In genomic region chr1:81808760-81809159, GRCh38 we compare ENCODE assay signal across 13 cellular contexts. TPM values are rescaled to one million over a fixed set of nuclear protein-coding genes. Genes with fewer than 3 reads are reported as not detected.
A peak's percentile ranks its signal among the peaks of the same experiment; 100 is the strongest.
DNase-seq lines count a peak whose midpoint lies in the region; TF ChIP-seq lines count a peak whose summit lies in the region.
"Had no signal": no experiment of that assay in that cellular context is flagged by ENCODE, and none has a peak within 500 bp of the region (broad histone marks: within the 10 kb centered on the region; RNA-seq: fewer than 3 reads in every experiment).

No MANE protein-coding gene starts in this region.

- H3K4me3 ChIP-seq in SK-N-SH (ENCODE audit: low read depth in 2 of 2, low read length in 1 of 2), result peak overlapping the region; percentile 30 to 57
- no peak overlapping the region for H3K4me3 ChIP-seq in smooth muscle cell

- TF ChIP-seq EP300 in SK-N-SH (IDR thresholded peaks at IDR 0.05; ENCODE audit: borderline replicate concordance in 1 of 2, low read depth in 1 of 2, low read length in 1 of 2), result peak; percentile 71 to 92; a peak in 3 of 4 replicates

- H3K9ac ChIP-seq in SK-N-SH (peak overlapping the region; percentile 37; the same call in 1 of the 2 replicates), smooth muscle cell (ENCODE audit: low read depth) (no peak overlapping the region)

- 2% methylated on average over 7 of the region's 7 CpGs for WGBS in SK-N-SH (ENCODE audit: low lambda C conversion rate)
- WGBS in smooth muscle cell (ENCODE audit: low lambda C conversion rate), result 22% methylated on average over 7 of the region's 7 CpGs

- peaks cover 99% of the 10 kb centered on the region for H3K79me2 ChIP-seq in SK-N-SH (ENCODE audit: insufficient read depth)
- H3K79me2 ChIP-seq in smooth muscle cell (ENCODE audit: low read depth), result peaks cover 100% of the 10 kb centered on the region

- H4K20me1 ChIP-seq in SK-N-SH (ENCODE audit: insufficient read depth) (peaks cover 24% of the 10 kb centered on the region), smooth muscle cell (ENCODE audit: low read depth) (peaks cover 93% of the 10 kb centered on the region)

- TF ChIP-seq CTCF in SK-N-SH (IDR thresholded peaks at IDR 0.05) (peak; percentile 48; the same call in 1 of the 2 replicates), smooth muscle cell (IDR thresholded peaks at IDR 0.05; ENCODE audit: borderline replicate concordance, insufficient read depth, poor library complexity, severe bottlenecking) (peak; percentile 19)

- H2AFZ ChIP-seq in SK-N-SH (ENCODE audit: low read depth) (no peak overlapping the region), smooth muscle cell (ENCODE audit: low read depth) (no peak overlapping the region)

- H3K9me3 ChIP-seq in SK-N-SH, result no peaks in the 10 kb centered on the region
- no peaks in the 10 kb centered on the region for H3K9me3 ChIP-seq in smooth muscle cell (replicated peaks; ENCODE audit: low read depth)

- no peaks in the 10 kb centered on the region for H3K36me3 ChIP-seq in SK-N-SH (replicated peaks in 1 of 2; ENCODE audit: control insufficient read depth in 1 of 2, insufficient read depth in 2 of 2, low read length in 1 of 2)
- H3K36me3 ChIP-seq in smooth muscle cell (ENCODE audit: low read depth), result no peaks in the 10 kb centered on the region

- H3K27ac ChIP-seq in SK-N-SH (ENCODE audit: low read depth in 2 of 2, low read length in 1 of 2) (peak overlapping the region; percentile 66 to 86), smooth muscle cell (ENCODE audit: low read depth) (no peak overlapping the region)

- H3K4me2 ChIP-seq in SK-N-SH (peak overlapping the region; percentile 80), smooth muscle cell (peak overlapping the region; percentile 12)

- H3F3A ChIP-seq in SK-N-SH (replicated peaks; ENCODE audit: insufficient read depth) (peaks cover 20% of the 10 kb centered on the region), smooth muscle cell (ENCODE audit: low read depth) (no peaks in the 10 kb centered on the region)

- CTCF ChIA-PET in SK-N-SH (lab: Yijun Ruan, JAX), result interaction anchor here (0.6 to 0.9 kb wide), 2 partner anchors 576 to 1961 kb away, joined by 3 read pairs; no protein-coding TSS in a partner anchor

- TF ChIP-seq RAD21 in SK-N-SH (IDR thresholded peaks at IDR 0.05; ENCODE audit: low read length), result peak; percentile 56

- H3K9me2 ChIP-seq in SK-N-SH, result no peaks in the 10 kb centered on the region

- H3K27me3 ChIP-seq in SK-N-SH (ENCODE audit: insufficient read depth) (no peaks in the 10 kb centered on the region), smooth muscle cell (ENCODE audit: low read depth) (no peaks in the 10 kb centered on the region)

- DNase-seq in NCI-H82 (lab: John Stamatoyannopoulos, UW) (peak; percentile 28), NCI-H82 treated with DMSO at 0.1 percent for 48 hours (lab: John Stamatoyannopoulos, UW; ENCODE audit: unreplicated experiment) (no peak), SK-N-SH (peak; percentile 55), iPS-NIHi11 (ENCODE audit: low spot score) (peak; percentile 4), smooth muscle cell (lab: John Stamatoyannopoulos, UW; ENCODE audit: unreplicated experiment) (no peak), germinal center (ENCODE audit: low spot score) (no peak), NCI-H526 treated with DMSO at 0.1 percent for 48 hours (lab: John Stamatoyannopoulos, UW) (no peak)
- DNase-seq in activated naive CD4-positive, alpha-beta T cell (lab: John Stamatoyannopoulos, UW), result no peak
- DNase-seq: activated CD4-positive, alpha-beta T cell treated with anti-CD3 and anti-CD28 coated beads, Interleukin-2, amount 10 ng/mL, durations not matched to agents 7 days and 5 days; effector CD8-positive, alpha-beta T cell; kidney glomerular epithelial cell; NCI-H187; stimulated activated CD8-positive, alpha-beta memory T cell treated with anti-CD3 and anti-CD28 coated beads, Interleukin-4, amount 100 ng/mL, for 48 hours had no signal

- POLR2A ChIA-PET in SK-N-SH (lab: Yijun Ruan, JAX), result no interaction called here

- H3K4me1 ChIP-seq in SK-N-SH (ENCODE audit: control insufficient read depth in 1 of 2, insufficient read depth in 2 of 2, low read depth in 1 of 2, low read length in 1 of 2) (peaks cover 11 to 32% of the 10 kb centered on the region in 2 experiments), smooth muscle cell (ENCODE audit: low read depth) (peaks cover 78% of the 10 kb centered on the region)

TF ChIP-seq in SK-N-SH, 30 proteins besides CTCF, POLR2A, EP300 and RAD21 (continues in another document):
- TF ChIP-seq TAF1 (IDR thresholded peaks at IDR 0.05; ENCODE audit: borderline replicate concordance, low read depth, low read length) (0 out of 2 replicates have a peak, but pooled peaks have one; percentile 6), GATA2 (CRISPR knock-in tag; IDR thresholded peaks at IDR 0.05) (peak; percentile 67; the same call in 1 of the 2 replicates), RXRA (IDR thresholded peaks at IDR 0.05; ENCODE audit: borderline replicate concordance, low read depth) (peak; percentile 59; the same call in 1 of the 2 replicates), IRF3 (IDR thresholded peaks at IDR 0.05; ENCODE audit: low read depth, low read length) (no peak), NFIC (IDR thresholded peaks at IDR 0.05; ENCODE audit: borderline replicate concordance) (peak; percentile 24; the same call in 1 of the 2 replicates), ZBTB33 (IDR thresholded peaks at IDR 0.05; ENCODE audit: borderline replicate concordance, low read depth) (no peak), GABPA (IDR thresholded peaks at IDR 0.05; ENCODE audit: low read depth) (no peak), MXI1 (IDR thresholded peaks at IDR 0.05; ENCODE audit: low read depth, low read length) (peak; percentile 90), NRF1 (IDR thresholded peaks at IDR 0.05; ENCODE audit: low read depth, low read length) (no peak), SMC3 (IDR thresholded peaks at IDR 0.05; ENCODE audit: low read depth, low read length) (0 out of 2 replicates have a peak, but pooled peaks have one; percentile 16), SIN3A (IDR thresholded peaks at IDR 0.05; ENCODE audit: borderline replicate concordance, low read depth, low read length) (peak; percentile 65; the same call in 1 of the 2 replicates), ELF1 (IDR thresholded peaks at IDR 0.05) (peak; percentile 42; the same call in 1 of the 2 replicates), EZH2phosphoT487 (IDR thresholded peaks at IDR 0.05; ENCODE audit: borderline replicate concordance, low read depth) (no peak), CHD2 (IDR thresholded peaks at IDR 0.05; ENCODE audit: low read length, partially characterized antibody) (no peak), POLR2AphosphoS5 (IDR thresholded peaks at IDR 0.05; ENCODE audit: low read depth, low read length) (peak; percentile 52; the same call in 1 of the 2 replicates), MAX (IDR thresholded peaks at IDR 0.05; ENCODE audit: low read depth) (no peak), YY1 (IDR thresholded peaks at IDR 0.05; ENCODE audit: low read depth) (no peak)
- TF ChIP-seq, protein P1, sequence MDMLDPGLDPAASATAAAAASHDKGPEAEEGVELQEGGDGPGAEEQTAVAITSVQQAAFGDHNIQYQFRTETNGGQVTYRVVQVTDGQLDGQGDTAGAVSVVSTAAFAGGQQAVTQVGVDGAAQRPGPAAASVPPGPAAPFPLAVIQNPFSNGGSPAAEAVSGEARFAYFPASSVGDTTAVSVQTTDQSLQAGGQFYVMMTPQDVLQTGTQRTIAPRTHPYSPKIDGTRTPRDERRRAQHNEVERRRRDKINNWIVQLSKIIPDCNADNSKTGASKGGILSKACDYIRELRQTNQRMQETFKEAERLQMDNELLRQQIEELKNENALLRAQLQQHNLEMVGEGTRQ (IDR thresholded peaks at IDR 0.05; ENCODE audit: borderline replicate concordance, low read depth, low read length), result no peak

RNA-seq across cellular contexts. Expression of gene ADGRL2, which starts 8.0 kb away (rescaled TPM):
- 40.3 and 52.4 TPM in 2 replicates for polyA plus RNA-seq in SK-N-SH (2012; rRNA removed)
- 42.5 and 50.3 TPM in 2 replicates for polyA plus RNA-seq in SK-N-SH (2012; cell fraction: cytosol; rRNA removed)
- polyA plus RNA-seq in SK-N-SH (2012; cell fraction: nucleus; rRNA removed), result 29.1 and 92.1 TPM in 2 replicates
- 105 and 119 TPM in 2 replicates for total RNA-seq in smooth muscle cell
- 25.1 and 34.1 TPM in 2 replicates for polyA plus RNA-seq in smooth muscle cell
- total RNA-seq: activated CD4-positive, alpha-beta T cell treated with anti-CD3 and anti-CD28 coated beads, Interleukin-2, amount 10 ng/mL, durations not matched to agents 7 days and 5 days had no signal

Comparison
In these comparisons a context has a peak if more than half of its experiments do, and no peak if none do; other contexts are left out.
1. DNase-seq: peak in NCI-H82 (single experiment), SK-N-SH (single experiment) and iPS-NIHi11 (single experiment); none in NCI-H82 treated with DMSO at 0.1 percent for 48 hours (single experiment), smooth muscle cell (single experiment), activated naive CD4-positive, alpha-beta T cell (0 of 4), germinal center (single experiment) and NCI-H526 treated with DMSO at 0.1 percent for 48 hours (single experiment).